1 cellular context compared by ENCODE assay signal in the genomic region with DNA sequence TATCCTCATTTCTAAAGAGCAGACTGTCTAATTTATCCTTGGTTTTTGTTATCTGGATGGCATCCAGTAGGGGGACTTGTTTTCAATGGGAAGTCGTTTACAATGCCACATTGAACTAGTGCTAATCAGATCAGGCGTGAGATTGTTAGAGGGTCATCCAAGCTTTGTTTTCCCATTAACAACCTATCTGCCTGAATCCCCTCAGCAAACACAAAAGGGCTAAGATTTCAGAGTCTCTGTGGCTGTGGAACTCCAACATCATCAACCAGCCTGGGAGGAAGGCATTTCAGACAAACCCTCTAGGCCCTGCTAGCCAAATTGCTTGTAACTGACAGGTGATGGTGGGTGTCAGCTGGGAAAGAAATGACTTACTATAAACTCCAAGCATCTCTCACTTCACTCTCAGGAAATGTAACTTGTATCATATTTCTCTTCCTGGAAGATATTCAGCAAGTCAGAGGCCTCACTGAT.
TF ChIP-seq lines count a peak whose summit lies in the region.

No MANE protein-coding gene starts in this region.

TF ChIP-seq in H1, 55 proteins besides CTCF, POLR2A, EP300 and RAD21:
- TF ChIP-seq CHD1 (IDR thresholded peaks at IDR 0.05; ENCODE audit: low read depth, low read length) (no peak), GABPA (IDR thresholded peaks at IDR 0.05; ENCODE audit: borderline replicate concordance, insufficient read depth, low read length) (no peak), TEAD4 (IDR thresholded peaks at IDR 0.05; ENCODE audit: low read depth, low read length) (no peak), NRF1 (IDR thresholded peaks at IDR 0.05; ENCODE audit: low read depth, low read length) (no peak), MAFK (IDR thresholded peaks at IDR 0.05; ENCODE audit: low read depth, low read length) (no peak), KDM1A (IDR thresholded peaks at IDR 0.05; ENCODE audit: borderline replicate concordance, low read length) (no peak), CREB1 (IDR thresholded peaks at IDR 0.05) (no peak), CEBPB (IDR thresholded peaks at IDR 0.05; ENCODE audit: low read depth, low read length) (no peak), SAP30 (IDR thresholded peaks at IDR 0.05; ENCODE audit: insufficient read depth, insufficient replicate concordance, low read length) (no peak)
- TF ChIP-seq, protein P1, sequence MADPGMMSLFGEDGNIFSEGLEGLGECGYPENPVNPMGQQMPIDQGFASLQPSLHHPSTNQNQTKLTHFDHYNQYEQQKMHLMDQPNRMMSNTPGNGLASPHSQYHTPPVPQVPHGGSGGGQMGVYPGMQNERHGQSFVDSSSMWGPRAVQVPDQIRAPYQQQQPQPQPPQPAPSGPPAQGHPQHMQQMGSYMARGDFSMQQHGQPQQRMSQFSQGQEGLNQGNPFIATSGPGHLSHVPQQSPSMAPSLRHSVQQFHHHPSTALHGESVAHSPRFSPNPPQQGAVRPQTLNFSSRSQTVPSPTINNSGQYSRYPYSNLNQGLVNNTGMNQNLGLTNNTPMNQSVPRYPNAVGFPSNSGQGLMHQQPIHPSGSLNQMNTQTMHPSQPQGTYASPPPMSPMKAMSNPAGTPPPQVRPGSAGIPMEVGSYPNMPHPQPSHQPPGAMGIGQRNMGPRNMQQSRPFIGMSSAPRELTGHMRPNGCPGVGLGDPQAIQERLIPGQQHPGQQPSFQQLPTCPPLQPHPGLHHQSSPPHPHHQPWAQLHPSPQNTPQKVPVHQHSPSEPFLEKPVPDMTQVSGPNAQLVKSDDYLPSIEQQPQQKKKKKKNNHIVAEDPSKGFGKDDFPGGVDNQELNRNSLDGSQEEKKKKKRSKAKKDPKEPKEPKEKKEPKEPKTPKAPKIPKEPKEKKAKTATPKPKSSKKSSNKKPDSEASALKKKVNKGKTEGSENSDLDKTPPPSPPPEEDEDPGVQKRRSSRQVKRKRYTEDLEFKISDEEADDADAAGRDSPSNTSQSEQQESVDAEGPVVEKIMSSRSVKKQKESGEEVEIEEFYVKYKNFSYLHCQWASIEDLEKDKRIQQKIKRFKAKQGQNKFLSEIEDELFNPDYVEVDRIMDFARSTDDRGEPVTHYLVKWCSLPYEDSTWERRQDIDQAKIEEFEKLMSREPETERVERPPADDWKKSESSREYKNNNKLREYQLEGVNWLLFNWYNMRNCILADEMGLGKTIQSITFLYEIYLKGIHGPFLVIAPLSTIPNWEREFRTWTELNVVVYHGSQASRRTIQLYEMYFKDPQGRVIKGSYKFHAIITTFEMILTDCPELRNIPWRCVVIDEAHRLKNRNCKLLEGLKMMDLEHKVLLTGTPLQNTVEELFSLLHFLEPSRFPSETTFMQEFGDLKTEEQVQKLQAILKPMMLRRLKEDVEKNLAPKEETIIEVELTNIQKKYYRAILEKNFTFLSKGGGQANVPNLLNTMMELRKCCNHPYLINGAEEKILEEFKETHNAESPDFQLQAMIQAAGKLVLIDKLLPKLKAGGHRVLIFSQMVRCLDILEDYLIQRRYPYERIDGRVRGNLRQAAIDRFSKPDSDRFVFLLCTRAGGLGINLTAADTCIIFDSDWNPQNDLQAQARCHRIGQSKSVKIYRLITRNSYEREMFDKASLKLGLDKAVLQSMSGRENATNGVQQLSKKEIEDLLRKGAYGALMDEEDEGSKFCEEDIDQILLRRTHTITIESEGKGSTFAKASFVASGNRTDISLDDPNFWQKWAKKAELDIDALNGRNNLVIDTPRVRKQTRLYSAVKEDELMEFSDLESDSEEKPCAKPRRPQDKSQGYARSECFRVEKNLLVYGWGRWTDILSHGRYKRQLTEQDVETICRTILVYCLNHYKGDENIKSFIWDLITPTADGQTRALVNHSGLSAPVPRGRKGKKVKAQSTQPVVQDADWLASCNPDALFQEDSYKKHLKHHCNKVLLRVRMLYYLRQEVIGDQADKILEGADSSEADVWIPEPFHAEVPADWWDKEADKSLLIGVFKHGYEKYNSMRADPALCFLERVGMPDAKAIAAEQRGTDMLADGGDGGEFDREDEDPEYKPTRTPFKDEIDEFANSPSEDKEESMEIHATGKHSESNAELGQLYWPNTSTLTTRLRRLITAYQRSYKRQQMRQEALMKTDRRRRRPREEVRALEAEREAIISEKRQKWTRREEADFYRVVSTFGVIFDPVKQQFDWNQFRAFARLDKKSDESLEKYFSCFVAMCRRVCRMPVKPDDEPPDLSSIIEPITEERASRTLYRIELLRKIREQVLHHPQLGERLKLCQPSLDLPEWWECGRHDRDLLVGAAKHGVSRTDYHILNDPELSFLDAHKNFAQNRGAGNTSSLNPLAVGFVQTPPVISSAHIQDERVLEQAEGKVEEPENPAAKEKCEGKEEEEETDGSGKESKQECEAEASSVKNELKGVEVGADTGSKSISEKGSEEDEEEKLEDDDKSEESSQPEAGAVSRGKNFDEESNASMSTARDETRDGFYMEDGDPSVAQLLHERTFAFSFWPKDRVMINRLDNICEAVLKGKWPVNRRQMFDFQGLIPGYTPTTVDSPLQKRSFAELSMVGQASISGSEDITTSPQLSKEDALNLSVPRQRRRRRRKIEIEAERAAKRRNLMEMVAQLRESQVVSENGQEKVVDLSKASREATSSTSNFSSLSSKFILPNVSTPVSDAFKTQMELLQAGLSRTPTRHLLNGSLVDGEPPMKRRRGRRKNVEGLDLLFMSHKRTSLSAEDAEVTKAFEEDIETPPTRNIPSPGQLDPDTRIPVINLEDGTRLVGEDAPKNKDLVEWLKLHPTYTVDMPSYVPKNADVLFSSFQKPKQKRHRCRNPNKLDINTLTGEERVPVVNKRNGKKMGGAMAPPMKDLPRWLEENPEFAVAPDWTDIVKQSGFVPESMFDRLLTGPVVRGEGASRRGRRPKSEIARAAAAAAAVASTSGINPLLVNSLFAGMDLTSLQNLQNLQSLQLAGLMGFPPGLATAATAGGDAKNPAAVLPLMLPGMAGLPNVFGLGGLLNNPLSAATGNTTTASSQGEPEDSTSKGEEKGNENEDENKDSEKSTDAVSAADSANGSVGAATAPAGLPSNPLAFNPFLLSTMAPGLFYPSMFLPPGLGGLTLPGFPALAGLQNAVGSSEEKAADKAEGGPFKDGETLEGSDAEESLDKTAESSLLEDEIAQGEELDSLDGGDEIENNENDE (IDR thresholded peaks at IDR 0.05; ENCODE audit: insufficient replicate concordance, low read length): no peak
- TF ChIP-seq, protein P2, sequence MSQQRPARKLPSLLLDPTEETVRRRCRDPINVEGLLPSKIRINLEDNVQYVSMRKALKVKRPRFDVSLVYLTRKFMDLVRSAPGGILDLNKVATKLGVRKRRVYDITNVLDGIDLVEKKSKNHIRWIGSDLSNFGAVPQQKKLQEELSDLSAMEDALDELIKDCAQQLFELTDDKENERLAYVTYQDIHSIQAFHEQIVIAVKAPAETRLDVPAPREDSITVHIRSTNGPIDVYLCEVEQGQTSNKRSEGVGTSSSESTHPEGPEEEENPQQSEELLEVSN (IDR thresholded peaks at IDR 0.05): no peak
